In genomic region chr6:116277124-116277523, GRCh38 we compare ENCODE assay signal across 7 cellular contexts. TPM values are rescaled to one million over a fixed set of nuclear protein-coding genes. Genes with fewer than 3 reads are reported as not detected.
DNase-seq lines count a peak whose midpoint lies in the region; ATAC-seq and TF ChIP-seq lines count a peak whose summit lies in the region.

No MANE protein-coding gene starts in this region.

- TF ChIP-seq CTCF in HFFc6 (IDR thresholded peaks at IDR 0.05) (no peak), WTC11 (IDR thresholded peaks at IDR 0.05) (no peak), spleen (IDR thresholded peaks at IDR 0.05 in 8 of 11, conservative IDR thresholded peaks at IDR 0.05 in 3 of 11) (no peak)

- no peak for DNase-seq in HFFc6
- DNase-seq in WTC11 (ENCODE audit: low spot score): no peak
- no peak for DNase-seq in spleen
- no peak for DNase-seq in DMS53 (lab: John Stamatoyannopoulos, UW)
- no peak for DNase-seq in LoVo (ENCODE audit: low spot score)

- H3K36me3 ChIP-seq in spleen: peaks cover 0 to 52% (median 23%) of the 10 kb centered on the region in 6 donors

- H3K9me3 ChIP-seq in spleen: no peaks in the 10 kb centered on the region

- H3K27ac ChIP-seq in spleen: peak overlapping the region in 6 of 8 donors; percentile 98 to 100 (median 100)

- H3K27me3 Mint-ChIP-seq in HFFc6 (ENCODE audit: insufficient read depth) (peaks cover 5% of the 10 kb centered on the region), WTC11 (ENCODE audit: low read depth) (no peaks in the 10 kb centered on the region)

- H3K9me3 Mint-ChIP-seq in HFFc6 (peaks cover 3% of the 10 kb centered on the region; the same call in 1 of the 2 replicates), WTC11 (no peaks in the 10 kb centered on the region)

- peaks cover 36 to 91% (median 71%) of the 10 kb centered on the region in 6 donors for H3K4me1 ChIP-seq in spleen

- POLR2A ChIA-PET in WTC11 (lab: Charles Lee): no interaction called here

- ATAC-seq in WTC11 (no peak), GM19035 (IDR thresholded peaks at IDR 0.05; ENCODE audit: unreplicated experiment) (no peak)

- WGBS in spleen, 5 donors: 25 to 33% (median 30%) methylated on average over 3 of the region's 3 CpGs

- H3K27me3 ChIP-seq in spleen (replicated peaks in 1 of 7): no peaks in the 10 kb centered on the region

- H3K4me3 Mint-ChIP-seq in HFFc6 (peak overlapping the region; percentile 94), WTC11 (peak overlapping the region; percentile 96)

- 0 out of 2 replicates have a peak overlapping the region, but pooled peaks have one; percentile 10 for H3K27ac Mint-ChIP-seq in HFFc6
- H3K27ac Mint-ChIP-seq in WTC11: peak overlapping the region; percentile 62

- no peak for TF ChIP-seq POLR2A in spleen (IDR thresholded peaks at IDR 0.05)

- CTCF ChIA-PET in WTC11 (lab: Charles Lee): interaction anchor here (5.1 kb wide), 1 partner anchor 9 kb away, joined by 38 read pairs; no protein-coding TSS in a partner anchor

- H3K36me3 Mint-ChIP-seq in HFFc6 (ENCODE audit: low read depth): peaks cover 46% of the 10 kb centered on the region
- peaks cover 23% of the 10 kb centered on the region for H3K36me3 Mint-ChIP-seq in WTC11

- H3K4me1 Mint-ChIP-seq in HFFc6 (ENCODE audit: low read depth) (peaks cover 64% of the 10 kb centered on the region), WTC11 (peaks cover 63% of the 10 kb centered on the region)

- intact Hi-C loops in spleen (cut with DNase I; ENCODE audit: low total_unique reads): no loop called here

- H3K4me3 ChIP-seq in iPS-11a (ENCODE audit: low read depth, low read length) (peak overlapping the region; percentile 18), spleen (peak overlapping the region; percentile 50 to 91 (median 81))

TF ChIP-seq in WTC11, 78 proteins besides CTCF, POLR2A, EP300 and RAD21:
- no peak for TF ChIP-seq IRF2 (CRISPR knock-in tag; IDR thresholded peaks at IDR 0.05; ENCODE audit: borderline replicate concordance, low read depth)
- TF ChIP-seq ZNF416 (CRISPR knock-in tag; IDR thresholded peaks at IDR 0.05): no peak
- TF ChIP-seq GTF2I (CRISPR knock-in tag; conservative IDR thresholded peaks at IDR 0.05): no peak
- TF ChIP-seq NFYB (CRISPR knock-in tag; conservative IDR thresholded peaks at IDR 0.05; ENCODE audit: low read depth): no peak
- TF ChIP-seq ZBTB43 (CRISPR knock-in tag; IDR thresholded peaks at IDR 0.05): no peak
- TF ChIP-seq TEAD1 (CRISPR knock-in tag; IDR thresholded peaks at IDR 0.05): no peak
- TF ChIP-seq ATF2 (CRISPR knock-in tag; IDR thresholded peaks at IDR 0.05; ENCODE audit: borderline replicate concordance, low read depth): no peak
- no peak for TF ChIP-seq FOXP4 (CRISPR knock-in tag; IDR thresholded peaks at IDR 0.05)
- no peak for TF ChIP-seq PRDM15 (CRISPR knock-in tag; IDR thresholded peaks at IDR 0.05)
- no peak for TF ChIP-seq MYBL2 (CRISPR knock-in tag; IDR thresholded peaks at IDR 0.05)
- no peak for TF ChIP-seq ELF4 (CRISPR knock-in tag; IDR thresholded peaks at IDR 0.05; ENCODE audit: low read depth)
- TF ChIP-seq JAZF1 (CRISPR knock-in tag; IDR thresholded peaks at IDR 0.05): no peak
- no peak for TF ChIP-seq ESRRA (CRISPR knock-in tag; IDR thresholded peaks at IDR 0.05; ENCODE audit: borderline replicate concordance)
- TF ChIP-seq NR2C2 (CRISPR knock-in tag; IDR thresholded peaks at IDR 0.05): no peak
- no peak for TF ChIP-seq ZMAT4 (CRISPR knock-in tag; IDR thresholded peaks at IDR 0.05)

RNA-seq across cellular contexts. Expression of gene TSPYL1, which starts 2.6 kb away (rescaled TPM):
- 100 to 1,000 TPM; 106 to 132 (median 114) TPM for total RNA-seq in HFFc6 (2021; fragmentation: NEBNext Ultra II Directional; extraction: Animal tissue kit (Norgen Biotek cat#: 25700))
- total RNA-seq in WTC11 (2021): 62.4 to 68.6 TPM (median 64.3 TPM) in 3 replicates
- total RNA-seq in spleen: 10 to 100 TPM; 63.1 to 97.7 (median 73.4) TPM
- polyA plus RNA-seq in spleen: 10 to 100 TPM; 28.7 to 41.7 (median 29.2) TPM

RNA-seq across cellular contexts. Expression of gene TSPYL4, which starts 23.2 kb away (rescaled TPM):
- 10 to 100 TPM; 40.8 to 52.5 (median 45.9) TPM for total RNA-seq in HFFc6 (2021; fragmentation: NEBNext Ultra II Directional; extraction: Animal tissue kit (Norgen Biotek cat#: 25700))
- 13.6 to 15.3 TPM (median 14.2 TPM) in 3 replicates for total RNA-seq in WTC11 (2021)
- 10 to 100 TPM; 11.2 to 19.0 (median 13.5) TPM for total RNA-seq in spleen
- polyA plus RNA-seq in spleen: 1 to 10 TPM; 7.2 to 7.8 (median 7.5) TPM
